In the genomic region with DNA sequence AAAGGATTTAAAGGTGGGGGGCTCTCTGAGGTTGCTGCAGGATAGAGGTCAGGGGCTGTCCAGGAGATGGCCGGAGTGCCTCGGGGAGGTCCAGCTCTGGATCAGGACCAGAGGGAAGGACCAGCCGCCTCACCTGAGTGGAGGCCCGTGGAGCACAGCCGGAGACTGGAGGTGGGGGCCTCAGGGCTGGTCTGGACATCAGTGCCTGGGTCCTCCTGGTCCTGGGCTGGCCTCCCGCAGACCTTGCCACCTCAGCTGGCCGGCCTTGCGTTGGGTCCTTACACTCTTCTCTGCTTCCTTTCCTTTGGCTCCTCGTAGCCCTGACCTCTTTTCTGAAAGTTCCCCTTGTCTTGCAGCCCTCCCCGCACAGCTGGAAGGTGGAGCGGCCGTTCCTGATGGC, we compare ENCODE assay signal across 1 cellular context.
TF ChIP-seq lines count a peak whose summit lies in the region.

No MANE protein-coding gene starts in this region.

TF ChIP-seq in GM12878, 131 proteins besides CTCF, POLR2A, EP300 and RAD21:
- TF ChIP-seq CHD1 (IDR thresholded peaks at IDR 0.05; ENCODE audit: low read depth, low read length) (no peak), PAX8 (IDR thresholded peaks at IDR 0.05) (no peak)
